In the genomic region with DNA sequence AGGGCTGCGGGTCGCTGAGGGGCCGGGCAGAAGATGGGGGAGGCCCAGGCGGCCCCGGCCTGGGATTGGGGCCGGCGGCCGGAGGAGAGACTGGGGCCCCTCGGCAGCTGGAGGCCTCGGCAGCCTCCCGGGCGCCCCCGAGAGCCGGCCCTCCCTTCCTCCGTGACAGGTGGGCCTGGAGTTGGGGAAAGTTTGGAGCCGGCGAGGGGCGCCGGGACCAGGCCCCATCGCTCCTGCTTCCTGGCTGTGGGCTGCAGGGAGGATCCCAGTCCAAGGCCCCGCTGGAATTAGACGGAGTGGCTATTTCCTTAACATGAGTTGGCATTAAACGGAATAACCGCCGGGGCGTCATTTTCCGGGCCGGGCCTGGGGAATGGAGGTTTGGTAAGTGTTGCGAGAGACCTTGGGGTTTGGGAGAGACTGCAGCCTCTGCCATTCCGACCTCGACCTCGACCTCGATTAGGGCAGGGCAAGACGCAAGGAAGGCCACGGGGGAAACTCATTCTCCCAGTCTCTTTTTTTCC, we compare ENCODE assay signal across 1 cellular context.
TF ChIP-seq lines count a peak whose summit lies in the region.

No MANE protein-coding gene starts in this region.

TF ChIP-seq in HepG2, 621 proteins besides CTCF, POLR2A, EP300 and RAD21 (continued from another document):
- TF ChIP-seq, protein P1, sequence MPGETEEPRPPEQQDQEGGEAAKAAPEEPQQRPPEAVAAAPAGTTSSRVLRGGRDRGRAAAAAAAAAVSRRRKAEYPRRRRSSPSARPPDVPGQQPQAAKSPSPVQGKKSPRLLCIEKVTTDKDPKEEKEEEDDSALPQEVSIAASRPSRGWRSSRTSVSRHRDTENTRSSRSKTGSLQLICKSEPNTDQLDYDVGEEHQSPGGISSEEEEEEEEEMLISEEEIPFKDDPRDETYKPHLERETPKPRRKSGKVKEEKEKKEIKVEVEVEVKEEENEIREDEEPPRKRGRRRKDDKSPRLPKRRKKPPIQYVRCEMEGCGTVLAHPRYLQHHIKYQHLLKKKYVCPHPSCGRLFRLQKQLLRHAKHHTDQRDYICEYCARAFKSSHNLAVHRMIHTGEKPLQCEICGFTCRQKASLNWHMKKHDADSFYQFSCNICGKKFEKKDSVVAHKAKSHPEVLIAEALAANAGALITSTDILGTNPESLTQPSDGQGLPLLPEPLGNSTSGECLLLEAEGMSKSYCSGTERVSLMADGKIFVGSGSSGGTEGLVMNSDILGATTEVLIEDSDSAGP (CRISPR knock-in tag; IDR thresholded peaks at IDR 0.05; ENCODE audit: borderline replicate concordance): peak; percentile 41; the same call in 1 of the 2 replicates
- 0 out of 2 replicates have a peak, but pooled peaks have one; percentile 39 for TF ChIP-seq HOXA5 (CRISPR knock-in tag; IDR thresholded peaks at IDR 0.05)
- TF ChIP-seq, protein P2, sequence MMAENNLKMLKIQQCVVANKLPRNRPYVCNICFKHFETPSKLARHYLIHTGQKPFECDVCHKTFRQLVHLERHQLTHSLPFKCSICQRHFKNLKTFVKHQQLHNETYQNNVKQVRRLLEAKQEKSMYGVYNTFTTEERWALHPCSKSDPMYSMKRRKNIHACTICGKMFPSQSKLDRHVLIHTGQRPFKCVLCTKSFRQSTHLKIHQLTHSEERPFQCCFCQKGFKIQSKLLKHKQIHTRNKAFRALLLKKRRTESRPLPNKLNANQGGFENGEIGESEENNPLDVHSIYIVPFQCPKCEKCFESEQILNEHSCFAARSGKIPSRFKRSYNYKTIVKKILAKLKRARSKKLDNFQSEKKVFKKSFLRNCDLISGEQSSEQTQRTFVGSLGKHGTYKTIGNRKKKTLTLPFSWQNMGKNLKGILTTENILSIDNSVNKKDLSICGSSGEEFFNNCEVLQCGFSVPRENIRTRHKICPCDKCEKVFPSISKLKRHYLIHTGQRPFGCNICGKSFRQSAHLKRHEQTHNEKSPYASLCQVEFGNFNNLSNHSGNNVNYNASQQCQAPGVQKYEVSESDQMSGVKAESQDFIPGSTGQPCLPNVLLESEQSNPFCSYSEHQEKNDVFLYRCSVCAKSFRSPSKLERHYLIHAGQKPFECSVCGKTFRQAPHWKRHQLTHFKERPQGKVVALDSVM (CRISPR knock-in tag; IDR thresholded peaks at IDR 0.05): peak; percentile 20; the same call in 1 of the 2 replicates
- TF ChIP-seq TAF1 (CRISPR knock-in tag; IDR thresholded peaks at IDR 0.05): 0 out of 2 replicates have a peak, but pooled peaks have one; percentile 6
- TF ChIP-seq ZNF546 (CRISPR knock-in tag; conservative IDR thresholded peaks at IDR 0.05): 0 out of 2 replicates have a peak, but pooled peaks have one; percentile 50
TF ChIP-seq in HepG2: peak in this region for 6; not testable (repeated sequence) for 615.
